In genomic region chr16:66275795-66276428, GRCh38 we compare ENCODE assay signal across 8 cellular contexts.
DNase-seq lines count a peak whose midpoint lies in the region; ATAC-seq and TF ChIP-seq lines count a peak whose summit lies in the region.

No MANE protein-coding gene starts in this region.

- H3K27ac ChIP-seq in AG04450 (ENCODE audit: low read depth, low read length) (no peak overlapping the region), upper lobe of right lung (no peak overlapping the region)

- H3K27me3 ChIP-seq in AG04450 (ENCODE audit: control insufficient read depth, insufficient read depth, low read length) (peaks cover 9% of the 10 kb centered on the region), upper lobe of right lung (peaks cover 3% of the 10 kb centered on the region)

- H3K4me1 ChIP-seq in upper lobe of right lung: no peaks in the 10 kb centered on the region

- DNase-seq in AG04450 (ENCODE audit: low read depth, low spot score) (no peak), GM10266 (ENCODE audit: extremely low spot score) (no peak), NCI-H2171 treated with DMSO at 0.1 percent for 48 hours (lab: John Stamatoyannopoulos, UW) (peak; percentile 72), iPS-NIHi11 (ENCODE audit: low spot score) (peak; percentile 75), upper lobe of right lung (no peak), GOT3 (lab: John Stamatoyannopoulos, UW) (no peak)
- peak; percentile 45 for DNase-seq in activated CD8-positive, alpha-beta memory T cell treated with anti-CD3 and anti-CD28 coated beads, Interleukin-2, amount 50 U/mL, for 48 hours

- peak; percentile 79 for TF ChIP-seq CTCF in AG04450 (IDR thresholded peaks at IDR 0.05; ENCODE audit: low read depth, low read length)
- TF ChIP-seq CTCF in GM10266 (IDR thresholded peaks at IDR 0.05; ENCODE audit: control insufficient read depth, insufficient read depth, low read depth, missing control alignments): peak; percentile 51
- TF ChIP-seq CTCF in upper lobe of right lung (IDR thresholded peaks at IDR 0.05): peak; percentile 68

- H3K4me3 ChIP-seq in AG04450 (ENCODE audit: low read depth, low read length): no peak overlapping the region
- no peak overlapping the region for H3K4me3 ChIP-seq in upper lobe of right lung

- H3K9me3 ChIP-seq in AG04450 (ENCODE audit: control insufficient read depth, insufficient read depth, low read length): no peaks in the 10 kb centered on the region; the same call in 1 of the 2 replicates
- no peaks in the 10 kb centered on the region for H3K9me3 ChIP-seq in upper lobe of right lung

- POLR2A ChIA-PET in AG04450 (lab: Yijun Ruan, JAX): no interaction called here

- ATAC-seq in upper lobe of right lung (peak; percentile 48), GM21737 (IDR thresholded peaks at IDR 0.05; ENCODE audit: unreplicated experiment) (no peak)

- H3K36me3 ChIP-seq in upper lobe of right lung: no peaks in the 10 kb centered on the region

- intact Hi-C loops in upper lobe of right lung (cut with DNase I): no loop called here

- CTCF ChIA-PET in AG04450 (lab: Charles Lee): interaction anchor here (0.7 to 3.1 kb wide), 10 partner anchors 13 to 469 kb away, joined by 3 to 18 read pairs (median 5); partner anchors contain the start of gene CDH5

Comparison
In these comparisons a context has a peak if more than half of its experiments do, and no peak if none do; other contexts are left out.
1. DNase-seq: peak in NCI-H2171 treated with DMSO at 0.1 percent for 48 hours (single experiment), activated CD8-positive, alpha-beta memory T cell treated with anti-CD3 and anti-CD28 coated beads, Interleukin-2, amount 50 U/mL, for 48 hours (single experiment) and iPS-NIHi11 (single experiment); none in AG04450 (single experiment), GM10266 (single experiment), upper lobe of right lung (single experiment) and GOT3 (single experiment).
2. Peak in every context shown above with its lines, with median percentiles within 50 percentile points of each other: CTCF ChIP-seq.